ENCODE assay signal across 15 cellular contexts in the genomic region with DNA sequence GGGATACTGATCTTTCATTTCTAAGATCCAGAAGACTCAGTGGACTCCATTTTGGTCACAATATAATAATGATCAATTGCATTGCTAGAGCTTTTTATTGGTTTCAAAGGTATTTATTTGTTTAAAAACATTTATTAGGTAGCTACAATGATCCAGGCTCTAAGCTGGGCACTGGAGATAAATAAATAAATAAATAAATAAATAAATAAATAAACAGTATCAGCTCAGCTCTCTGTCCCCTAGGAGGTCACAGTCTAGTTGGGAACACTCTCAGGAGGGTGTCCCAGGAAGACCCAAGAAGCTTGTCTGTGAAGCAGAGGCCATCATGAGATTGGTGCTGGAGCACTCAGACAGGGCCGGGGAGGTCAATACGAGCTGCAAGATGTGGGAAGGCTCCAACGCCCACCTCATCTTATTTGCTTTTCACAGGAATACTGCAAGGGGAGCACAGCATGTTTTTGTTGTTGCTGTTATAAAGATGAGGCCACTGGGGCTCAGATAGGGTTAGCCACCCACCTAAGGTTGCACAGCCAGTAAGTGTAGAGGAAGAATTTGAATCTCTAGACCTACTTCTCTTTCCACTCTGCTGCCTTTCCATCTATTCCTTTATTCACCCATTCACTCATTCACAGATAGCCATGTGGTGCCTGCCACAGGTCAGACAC. TPM values are rescaled to one million over a fixed set of nuclear protein-coding genes. Genes with fewer than 3 reads are reported as not detected.
DNase-seq lines count a peak whose midpoint lies in the region; ATAC-seq, FAIRE-seq and TF ChIP-seq lines count a peak whose summit lies in the region.
"Had no signal": no experiment of that assay in that cellular context is flagged by ENCODE, and none has a peak within 500 bp of the region (broad histone marks: within the 10 kb centered on the region; RNA-seq: fewer than 3 reads in every experiment).

No MANE protein-coding gene starts in this region.

- H2AFZ ChIP-seq in HepG2 (ENCODE audit: low read length), result no peak overlapping the region

- no peaks in the 10 kb centered on the region for H3K36me3 ChIP-seq in HepG2 (replicated peaks in 1 of 2; ENCODE audit: control insufficient read depth in 1 of 2, insufficient read depth in 2 of 2, low read length in 2 of 2)
- H3K36me3 ChIP-seq in right lobe of liver, result no peaks in the 10 kb centered on the region
- no peaks in the 10 kb centered on the region for H3K36me3 ChIP-seq in upper lobe of right lung
- H3K36me3 ChIP-seq: pancreas had no signal

- H3K4me3 Mint-ChIP-seq in activated B cell treated with CpG ODN at 0.5 μM for 24 hours (no peak overlapping the region), memory B cell (peak overlapping the region; percentile 62)

- no peak for TF ChIP-seq POLR2A in HepG2 (IDR thresholded peaks at IDR 0.05; ENCODE audit: insufficient read depth in 1 of 2, low read depth in 2 of 2, low read length in 2 of 2)
- TF ChIP-seq POLR2A in right lobe of liver (IDR thresholded peaks at IDR 0.05), result no peak

- H3K36me3 Mint-ChIP-seq in activated B cell treated with CpG ODN at 0.5 μM for 24 hours (ENCODE audit: low read depth) (no peaks in the 10 kb centered on the region), memory B cell (peaks cover 3% of the 10 kb centered on the region)

- TF ChIP-seq EP300 in HepG2 (IDR thresholded peaks at IDR 0.05; ENCODE audit: low read depth in 2 of 2, low read length in 2 of 2) (no peak), HepG2 (CRISPR knock-in tag; IDR thresholded peaks at IDR 0.05; ENCODE audit: borderline replicate concordance) (no peak)

- H3K9me3 ChIP-seq in HepG2 (ENCODE audit: low read length) (no peaks in the 10 kb centered on the region), right lobe of liver (no peaks in the 10 kb centered on the region), upper lobe of right lung (no peaks in the 10 kb centered on the region)
- H3K9me3 ChIP-seq: ascending aorta, pancreas had no signal

- H3K4me3 ChIP-seq in HepG2 (replicated peaks in 1 of 3; ENCODE audit: insufficient read depth in 1 of 3, low read depth in 2 of 3, low read length in 3 of 3) (no peak overlapping the region), right lobe of liver (no peak overlapping the region), upper lobe of right lung (no peak overlapping the region)
- H3K4me3 ChIP-seq: ascending aorta, pancreas had no signal

- whole genome bisulfite sequencing in HepG2 (ENCODE audit: low lambda C conversion rate), result 84% methylated on average over 3 of the region's 3 CpGs
- 93% methylated on average over 3 of the region's 3 CpGs for WGBS in right lobe of liver (ENCODE audit: insufficient coverage, low coverage, low lambda C conversion rate, missing lambda C conversion rate)

- ATAC-seq in HepG2, result no peak
- no peak for ATAC-seq in right lobe of liver
- ATAC-seq in activated B cell treated with CpG ODN at 0.5 μM for 24 hours (ENCODE audit: low read depth), result no peak
- ATAC-seq in memory B cell (ENCODE audit: low read depth), result no peak
- no peak for ATAC-seq in upper lobe of right lung
- no peak for ATAC-seq in GM19452 (IDR thresholded peaks at IDR 0.05; ENCODE audit: unreplicated experiment)
- ATAC-seq: pancreas had no signal

- DNase-seq in HepG2 (ENCODE audit: low spot score) (no peak), right lobe of liver (no peak), activated B cell treated with CpG ODN at 0.5 μM for 24 hours (no peak), memory B cell (ENCODE audit: low spot score in 2 of 2) (no peak), upper lobe of right lung (no peak), NCI-H2227 treated with DMSO at 0.1 percent for 48 hours (lab: John Stamatoyannopoulos, UW) (no peak), NCI-H524 treated with DMSO at 0.1 percent for 48 hours (lab: John Stamatoyannopoulos, UW) (no peak)
- DNase-seq: dermis blood vessel endothelial cell, Karpas-422, NCI-H524, pancreas, Right ventricle myocardium superior had no signal

- BruUV-seq in HepG2 (replicated peaks; lab: Mats Ljungman, UMichigan), result no TSS peak

- no peaks in the 10 kb centered on the region for H4K20me1 ChIP-seq in HepG2 (ENCODE audit: insufficient read depth, low read length)

- H3K27ac Mint-ChIP-seq in activated B cell treated with CpG ODN at 0.5 μM for 24 hours (peak overlapping the region; percentile 93), memory B cell (peak overlapping the region; percentile 93)

- no peaks in the 10 kb centered on the region for H3K9me3 Mint-ChIP-seq in activated B cell treated with CpG ODN at 0.5 μM for 24 hours
- peaks cover 5% of the 10 kb centered on the region for H3K9me3 Mint-ChIP-seq in memory B cell

- H3K79me2 ChIP-seq in HepG2 (ENCODE audit: insufficient read depth, low read length), result no peaks in the 10 kb centered on the region

- in situ Hi-C loops in HepG2 (cut with HindIII; ENCODE audit: extremely low pct_ligation_motif_present, low pct_unique_long_range_greater_than_20kb), result no loop called here

- FAIRE-seq in HepG2 (lab: Jason Lieb, UNC), result no peak
- FAIRE-seq: pancreas, TTC549 had no signal

- H3K4me1 ChIP-seq in HepG2 (ENCODE audit: insufficient read depth, low read length), result peaks cover 82% of the 10 kb centered on the region
- peaks cover 0 to 5% (median 0%) of the 10 kb centered on the region in 4 donors for H3K4me1 ChIP-seq in right lobe of liver
- peaks cover 28% of the 10 kb centered on the region for H3K4me1 ChIP-seq in upper lobe of right lung

- H3K27me3 Mint-ChIP-seq in activated B cell treated with CpG ODN at 0.5 μM for 24 hours, result no peaks in the 10 kb centered on the region
- H3K27me3 Mint-ChIP-seq in memory B cell, result no peaks in the 10 kb centered on the region

- POLR2A ChIA-PET in HepG2 (lab: Yijun Ruan, JAX), result interaction anchor here (0.8 to 3.9 kb wide), 5 partner anchors 9 to 21 kb away, joined by 3 to 30 read pairs (median 16); no protein-coding TSS in a partner anchor
- POLR2A ChIA-PET in activated B cell treated with CpG ODN at 0.5 μM for 24 hours (lab: Charles Lee), result interaction anchor here (3.9 to 7.2 kb wide), 2 partner anchors 9 to 17 kb away, joined by 16 to 133 read pairs; no protein-coding TSS in a partner anchor

- H3K27me3 ChIP-seq in HepG2 (ENCODE audit: control insufficient read depth in 1 of 2, insufficient read depth in 2 of 2, low read length in 2 of 2) (no peaks in the 10 kb centered on the region), right lobe of liver (no peaks in the 10 kb centered on the region), upper lobe of right lung (no peaks in the 10 kb centered on the region)
- H3K27me3 ChIP-seq: ascending aorta, pancreas had no signal

- H3K27ac ChIP-seq in HepG2 (ENCODE audit: extremely low read length, insufficient read depth, low read length), result peak overlapping the region; percentile 79
- no peak overlapping the region for H3K27ac ChIP-seq in right lobe of liver
- H3K27ac ChIP-seq in upper lobe of right lung, result peak overlapping the region; percentile 6

- H3K9ac ChIP-seq in HepG2 (ENCODE audit: insufficient read depth, low read depth, low read length), result no peak overlapping the region

- H3K4me2 ChIP-seq in HepG2 (ENCODE audit: low read depth, low read length), result no peak overlapping the region

- TF ChIP-seq RAD21 in HepG2 (CRISPR knock-in tag; IDR thresholded peaks at IDR 0.05), result no peak

- H3K4me1 Mint-ChIP-seq in activated B cell treated with CpG ODN at 0.5 μM for 24 hours (peaks cover 95% of the 10 kb centered on the region), memory B cell (peaks cover 71% of the 10 kb centered on the region)

- intact Hi-C loops in HepG2 (cut with micrococcal nuclease; ENCODE audit: unreplicated experiment), result no loop called here
- intact Hi-C loops in right lobe of liver (cut with DNase I), result no loop called here
- intact Hi-C loops in activated B cell treated with CpG ODN at 0.5 μM for 24 hours (cut with micrococcal nuclease), result no loop called here
- intact Hi-C loops in upper lobe of right lung (cut with DNase I), result no loop called here

- no peak for TF ChIP-seq CTCF in HepG2 (CRISPR knock-in tag; IDR thresholded peaks at IDR 0.05)
- TF ChIP-seq CTCF in right lobe of liver (IDR thresholded peaks at IDR 0.05), result no peak
- TF ChIP-seq CTCF in activated B cell treated with CpG ODN at 0.5 μM for 24 hours (IDR thresholded peaks at IDR 0.05), result no peak
- no peak for TF ChIP-seq CTCF in upper lobe of right lung (IDR thresholded peaks at IDR 0.05)

- CTCF ChIA-PET in HepG2 (lab: Yijun Ruan, JAX; ENCODE audit: low intra/inter-chr PET ratio, low total read pairs), result no interaction called here
- CTCF ChIA-PET in activated B cell treated with CpG ODN at 0.5 μM for 24 hours (lab: Charles Lee), result interaction anchor here (4.2 to 12.0 kb wide), 2 partner anchors 10 to 22 kb away, joined by 34 to 126 read pairs; no protein-coding TSS in a partner anchor

RNA-seq across cellular contexts. Expression of a gene that starts 15.5 kb away (rescaled TPM):
- total RNA-seq in HepG2 (2016; rRNA removed; fragmentation: Illumina TruSeq; extraction: Trizol), result 0.46 and 0.82 TPM in 2 replicates
- 0.26 and 0.40 TPM in 2 replicates for total RNA-seq in HepG2 (2016; cell fraction: cytosol; rRNA removed; fragmentation: Illumina TruSeq; extraction: Trizol; ENCODE audit: low read depth)
- total RNA-seq in HepG2 (2016; cell fraction: insoluble cytoplasmic fraction; rRNA removed; fragmentation: Illumina TruSeq; extraction: Trizol), result 0.62 and 0.93 TPM in 2 replicates
- total RNA-seq in HepG2 (2016; cell fraction: membrane; rRNA removed; fragmentation: Illumina TruSeq; extraction: Trizol), result 0.37 and 0.83 TPM in 2 replicates
- total RNA-seq in HepG2 (2016; cell fraction: nucleus; rRNA removed; fragmentation: Illumina TruSeq; extraction: Trizol), result 1.1 and 1.3 TPM in 2 replicates
- 4.1 and 4.5 TPM in 2 replicates for polyA plus RNA-seq in HepG2 (2011; rRNA removed)
- polyA plus RNA-seq in HepG2 (2011; cell fraction: cytosol; rRNA removed), result 4.5 and 6.1 TPM in 2 replicates
- 9.6 and 13.9 TPM in 2 replicates for polyA plus RNA-seq in HepG2 (2011; cell fraction: nucleus; rRNA removed)
- polyA plus RNA-seq in HepG2 (2012), result 0.48 and 0.80 TPM in 2 replicates
- polyA plus RNA-seq in HepG2 (2016; cell fraction: cytosol; fragmentation: Illumina TruSeq; extraction: Trizol; ENCODE audit: low read depth), result 0.21 and 0.37 TPM in 2 replicates
- polyA plus RNA-seq in HepG2 (2016; cell fraction: insoluble cytoplasmic fraction; fragmentation: Illumina TruSeq; extraction: Trizol; ENCODE audit: low read depth), result 0.58 and 0.71 TPM in 2 replicates
- 0.35 and 0.43 TPM in 2 replicates for polyA plus RNA-seq in HepG2 (2016; cell fraction: membrane; fragmentation: Illumina TruSeq; extraction: Trizol; ENCODE audit: low read depth)
- polyA plus RNA-seq in HepG2 (2016; cell fraction: nucleus; fragmentation: Illumina TruSeq; extraction: Trizol; ENCODE audit: insufficient read depth, low read depth), result 1.0 and 1.6 TPM in 2 replicates
- polyA minus RNA-seq in HepG2 (2011; rRNA and poly(A)+ RNA removed; ENCODE audit: low replicate concordance), result 14.4 TPM in 1 of 2 replicates, not detected in the other
- polyA minus RNA-seq in HepG2 (2011; cell fraction: cytosol; rRNA and poly(A)+ RNA removed), result 3.1 and 3.4 TPM in 2 replicates
- polyA minus RNA-seq in HepG2 (2011; cell fraction: nucleus; rRNA and poly(A)+ RNA removed), result 3.7 and 6.6 TPM in 2 replicates
- total RNA-seq in right lobe of liver, result under 1 TPM; 0.20 to 0.59 (median 0.28) TPM
- total RNA-seq in activated B cell treated with CpG ODN at 0.5 μM for 24 hours, result 2.7 and 3.1 TPM in 2 replicates
- total RNA-seq in upper lobe of right lung, result 3.2 TPM
- total RNA-seq: dermis blood vessel endothelial cell had no signal

RNA-seq across cellular contexts. Expression of a gene that starts 33.8 kb away (rescaled TPM):
- total RNA-seq in HepG2 (2016; rRNA removed; fragmentation: Illumina TruSeq; extraction: Trizol) (1.1 and 1.5 TPM in 2 replicates), right lobe of liver (not detected), activated B cell treated with CpG ODN at 0.5 μM for 24 hours (not detected in 2 replicates), upper lobe of right lung (3.5 TPM)
- total RNA-seq in HepG2 (2016; cell fraction: cytosol; rRNA removed; fragmentation: Illumina TruSeq; extraction: Trizol; ENCODE audit: low read depth), result 0.18 and 0.51 TPM in 2 replicates
- total RNA-seq in HepG2 (2016; cell fraction: insoluble cytoplasmic fraction; rRNA removed; fragmentation: Illumina TruSeq; extraction: Trizol), result 0.95 and 1.2 TPM in 2 replicates
- total RNA-seq in HepG2 (2016; cell fraction: membrane; rRNA removed; fragmentation: Illumina TruSeq; extraction: Trizol), result 1.1 and 1.4 TPM in 2 replicates
- total RNA-seq in HepG2 (2016; cell fraction: nucleus; rRNA removed; fragmentation: Illumina TruSeq; extraction: Trizol), result 0.38 and 1.1 TPM in 2 replicates
- 0.80 and 1.1 TPM in 2 replicates for polyA plus RNA-seq in HepG2 (2011; rRNA removed)
- 0.47 and 0.89 TPM in 2 replicates for polyA plus RNA-seq in HepG2 (2011; cell fraction: cytosol; rRNA removed)
- polyA plus RNA-seq in HepG2 (2011; cell fraction: nucleus; rRNA removed), result 0.45 and 0.61 TPM in 2 replicates
- 0.69 and 0.97 TPM in 2 replicates for polyA plus RNA-seq in HepG2 (2012)
- 0.54 and 0.60 TPM in 2 replicates for polyA plus RNA-seq in HepG2 (2016; cell fraction: cytosol; fragmentation: Illumina TruSeq; extraction: Trizol; ENCODE audit: low read depth)
- polyA plus RNA-seq in HepG2 (2016; cell fraction: insoluble cytoplasmic fraction; fragmentation: Illumina TruSeq; extraction: Trizol; ENCODE audit: low read depth), result 1.4 and 1.8 TPM in 2 replicates
- polyA plus RNA-seq in HepG2 (2016; cell fraction: membrane; fragmentation: Illumina TruSeq; extraction: Trizol; ENCODE audit: low read depth), result 0.57 and 0.84 TPM in 2 replicates
- 1.6 and 2.1 TPM in 2 replicates for polyA plus RNA-seq in HepG2 (2016; cell fraction: nucleus; fragmentation: Illumina TruSeq; extraction: Trizol; ENCODE audit: insufficient read depth, low read depth)
- 1.6 TPM in 1 of 2 replicates, not detected in the other for polyA minus RNA-seq in HepG2 (2011; rRNA and poly(A)+ RNA removed; ENCODE audit: low replicate concordance)
- polyA minus RNA-seq in HepG2 (2011; cell fraction: cytosol; rRNA and poly(A)+ RNA removed), result not detected in 2 replicates
- polyA minus RNA-seq in HepG2 (2011; cell fraction: nucleus; rRNA and poly(A)+ RNA removed), result not detected in 2 replicates
- total RNA-seq: ascending aorta, dermis blood vessel endothelial cell, pancreas, Right ventricle myocardium superior had no signal
- polyA plus RNA-seq: pancreas had no signal

RNA-seq across cellular contexts. Expression of a gene that starts 36.2 kb away (rescaled TPM):
- 0.11 TPM in 1 of 2 replicates, not detected in the other for total RNA-seq in HepG2 (2016; rRNA removed; fragmentation: Illumina TruSeq; extraction: Trizol)
- not detected in 2 replicates for total RNA-seq in HepG2 (2016; cell fraction: cytosol; rRNA removed; fragmentation: Illumina TruSeq; extraction: Trizol; ENCODE audit: low read depth)
- not detected in 2 replicates for total RNA-seq in HepG2 (2016; cell fraction: insoluble cytoplasmic fraction; rRNA removed; fragmentation: Illumina TruSeq; extraction: Trizol)
- total RNA-seq in HepG2 (2016; cell fraction: membrane; rRNA removed; fragmentation: Illumina TruSeq; extraction: Trizol), result not detected in 2 replicates
- not detected in 2 replicates for total RNA-seq in HepG2 (2016; cell fraction: nucleus; rRNA removed; fragmentation: Illumina TruSeq; extraction: Trizol)
- polyA plus RNA-seq in HepG2 (2011; rRNA removed), result 0.13 TPM in 1 of 2 replicates, not detected in the other
- not detected in 2 replicates for polyA plus RNA-seq in HepG2 (2011; cell fraction: cytosol; rRNA removed)
- 0.17 TPM in 1 of 2 replicates, not detected in the other for polyA plus RNA-seq in HepG2 (2011; cell fraction: nucleus; rRNA removed)
- 0.11 TPM in 1 of 2 replicates, not detected in the other for polyA plus RNA-seq in HepG2 (2012)
- not detected in 2 replicates for polyA plus RNA-seq in HepG2 (2016; cell fraction: cytosol; fragmentation: Illumina TruSeq; extraction: Trizol; ENCODE audit: low read depth)
- not detected in 2 replicates for polyA plus RNA-seq in HepG2 (2016; cell fraction: insoluble cytoplasmic fraction; fragmentation: Illumina TruSeq; extraction: Trizol; ENCODE audit: low read depth)
- polyA plus RNA-seq in HepG2 (2016; cell fraction: membrane; fragmentation: Illumina TruSeq; extraction: Trizol; ENCODE audit: low read depth), result 0.16 TPM in 1 of 2 replicates, not detected in the other
- polyA plus RNA-seq in HepG2 (2016; cell fraction: nucleus; fragmentation: Illumina TruSeq; extraction: Trizol; ENCODE audit: insufficient read depth, low read depth), result 0.33 TPM in 1 of 2 replicates, not detected in the other
- 0.20 TPM in 1 of 2 replicates, not detected in the other for polyA minus RNA-seq in HepG2 (2011; rRNA and poly(A)+ RNA removed; ENCODE audit: low replicate concordance)
- not detected in 2 replicates for polyA minus RNA-seq in HepG2 (2011; cell fraction: cytosol; rRNA and poly(A)+ RNA removed)
- not detected in 2 replicates for polyA minus RNA-seq in HepG2 (2011; cell fraction: nucleus; rRNA and poly(A)+ RNA removed)
- total RNA-seq in right lobe of liver, result not detected
- total RNA-seq in activated B cell treated with CpG ODN at 0.5 μM for 24 hours, result not detected in 2 replicates
- not detected for total RNA-seq in upper lobe of right lung
- total RNA-seq: ascending aorta, dermis blood vessel endothelial cell, pancreas had no signal
- polyA plus RNA-seq: pancreas had no signal

Comparison
In these comparisons a context has a peak if more than half of its experiments do, and no peak if none do; other contexts are left out.
1. H3K27ac ChIP-seq: peak in HepG2 (single experiment) and upper lobe of right lung (single experiment); none in right lobe of liver (0 of 3).